8 cellular contexts compared by ENCODE assay signal in genomic region chr16:71746442-71747046, GRCh38. TPM values are rescaled to one million over a fixed set of nuclear protein-coding genes. Genes with fewer than 3 reads are reported as not detected.
DNase-seq lines count a peak whose midpoint lies in the region; ATAC-seq and TF ChIP-seq lines count a peak whose summit lies in the region.

No MANE protein-coding gene starts in this region.

- intact Hi-C loops in adrenal gland (cut with DNase I) = no loop called here

- H3K4me1 Mint-ChIP-seq in type B pancreatic cell (ENCODE audit: unreplicated experiment) = no peaks in the 10 kb centered on the region

- H3K9me3 Mint-ChIP-seq in type B pancreatic cell = no peaks in the 10 kb centered on the region

- no peak for TF ChIP-seq POLR2A in adrenal gland (IDR thresholded peaks at IDR 0.05)

- no peak for ATAC-seq in HG03439 (IDR thresholded peaks at IDR 0.05; ENCODE audit: unreplicated experiment)

- H3K36me3 ChIP-seq in adrenal gland (replicated peaks in 1 of 2) = peaks cover 0 to 80% of the 10 kb centered on the region in 2 donors
- peaks cover 9% of the 10 kb centered on the region for H3K36me3 ChIP-seq in MG63

- peak overlapping the region; percentile 49 for H3K27ac Mint-ChIP-seq in type B pancreatic cell

- no peaks in the 10 kb centered on the region for H3K27me3 Mint-ChIP-seq in type B pancreatic cell

- peak; percentile 36 for DNase-seq in A172 (ENCODE audit: low spot score)
- peak; percentile 46 for DNase-seq in DMS114 treated with DMSO at 0.1 percent for 48 hours (lab: John Stamatoyannopoulos, UW; ENCODE audit: unreplicated experiment)
- DNase-seq in NCI-H1105 (lab: John Stamatoyannopoulos, UW) = peak; percentile 7
- DNase-seq in adrenal gland = peak in 1 of 7 donors; percentile 38
- DNase-seq in iris pigment epithelial cell (ENCODE audit: low read depth) = peak; percentile 57
- DNase-seq in type B pancreatic cell (ENCODE audit: extremely low spot score, unreplicated experiment) = no peak
- DNase-seq in MG63 = no peak

- H3K4me3 Mint-ChIP-seq in type B pancreatic cell = no peak overlapping the region

- H3K27ac ChIP-seq in adrenal gland = no peak overlapping the region

- TF ChIP-seq CTCF in adrenal gland (IDR thresholded peaks at IDR 0.05) (peak; percentile 48 to 77 (median 66)), type B pancreatic cell (conservative IDR thresholded peaks at IDR 0.05) (peak; percentile 83)

- H3K27me3 ChIP-seq in adrenal gland = no peaks in the 10 kb centered on the region
- H3K27me3 ChIP-seq in MG63 = no peaks in the 10 kb centered on the region

- no peaks in the 10 kb centered on the region for H3K9me3 ChIP-seq in adrenal gland (replicated peaks in 1 of 3)
- H3K9me3 ChIP-seq in MG63 = no peaks in the 10 kb centered on the region

- 40 to 48% (median 44%) methylated on average over 7 of the region's 7 CpGs for WGBS in adrenal gland, 4 donors

- H3K4me1 ChIP-seq in adrenal gland (replicated peaks in 1 of 2) = no peaks in the 10 kb centered on the region

- H3K36me3 Mint-ChIP-seq in type B pancreatic cell = peaks cover 22% of the 10 kb centered on the region

- no peak overlapping the region for H3K4me3 ChIP-seq in adrenal gland
- no peak overlapping the region for H3K4me3 ChIP-seq in MG63

RNA-seq across cellular contexts. Expression of gene PHLPP2, which starts 22.0 kb away (rescaled TPM):
- 14.2 and 14.6 TPM in 2 replicates for total RNA-seq in A172 (2014; rRNA removed; shearing (Covaris generic))
- total RNA-seq in adrenal gland = 10 to 100 TPM in 1 of 8 donors, 1 to 10 TPM in 7; 4.1 to 11.3 (median 7.8) TPM
- 1 to 10 TPM; 2.8 to 6.0 (median 4.2) TPM for polyA plus RNA-seq in adrenal gland
- total RNA-seq in type B pancreatic cell (ENCODE audit: low replicate concordance) = 10.2 and 12.0 TPM in 2 replicates
- total RNA-seq in MG63 (2014; rRNA removed; shearing (Covaris generic); ENCODE audit: low replicate concordance) = 3.3 and 4.9 TPM in 2 replicates

Comparison
In these comparisons a context has a peak if more than half of its experiments do, and no peak if none do; other contexts are left out.
1. DNase-seq: peak in A172 (single experiment), DMS114 treated with DMSO at 0.1 percent for 48 hours (single experiment), NCI-H1105 (single experiment) and iris pigment epithelial cell (single experiment); none in type B pancreatic cell (single experiment) and MG63 (single experiment).